ENCODE assay signal across 1 cellular context in the genomic region with DNA sequence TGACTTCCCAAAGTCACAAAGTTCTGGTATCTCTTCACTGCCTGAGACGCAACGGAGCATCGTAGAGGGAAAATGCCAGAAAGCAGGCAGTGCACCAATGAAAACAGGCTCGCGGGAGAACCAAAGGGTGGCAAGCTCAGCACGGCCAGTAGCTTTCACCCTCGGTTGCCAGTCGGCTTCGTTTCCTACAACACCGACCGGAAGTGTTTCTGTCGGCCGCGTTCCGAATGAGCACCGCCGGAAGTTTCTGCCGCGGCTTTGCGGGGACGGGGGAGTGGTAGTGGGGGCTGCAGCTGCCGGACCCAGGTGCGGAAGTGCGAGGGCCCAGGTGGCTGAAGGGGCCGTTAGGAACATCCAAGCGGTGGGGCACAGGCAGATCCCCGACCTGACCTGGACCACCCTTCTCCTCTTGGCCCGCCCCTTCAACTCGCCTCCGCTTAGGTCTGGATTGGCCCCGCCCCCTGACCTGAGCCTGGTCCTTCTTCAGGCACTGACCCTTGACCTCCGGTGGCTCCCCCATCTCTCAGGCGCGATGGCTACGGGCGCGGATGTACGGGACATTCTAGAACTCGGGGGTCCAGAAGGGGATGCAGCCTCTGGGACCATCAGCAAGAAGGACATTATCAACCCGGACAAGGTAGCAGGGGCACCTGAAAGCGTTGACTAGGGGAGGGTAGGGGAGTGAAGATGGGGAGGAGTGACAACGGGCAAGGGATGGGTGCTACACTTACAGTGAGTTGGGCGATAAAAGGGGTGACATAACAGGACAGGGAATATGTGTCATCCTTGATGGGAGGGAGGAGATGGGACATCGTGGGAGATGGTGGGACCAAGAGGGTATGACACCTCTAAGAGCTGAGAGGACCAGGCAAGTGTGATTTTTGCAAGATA.
TF ChIP-seq lines count a peak whose summit lies in the region.

A gene with protein sequence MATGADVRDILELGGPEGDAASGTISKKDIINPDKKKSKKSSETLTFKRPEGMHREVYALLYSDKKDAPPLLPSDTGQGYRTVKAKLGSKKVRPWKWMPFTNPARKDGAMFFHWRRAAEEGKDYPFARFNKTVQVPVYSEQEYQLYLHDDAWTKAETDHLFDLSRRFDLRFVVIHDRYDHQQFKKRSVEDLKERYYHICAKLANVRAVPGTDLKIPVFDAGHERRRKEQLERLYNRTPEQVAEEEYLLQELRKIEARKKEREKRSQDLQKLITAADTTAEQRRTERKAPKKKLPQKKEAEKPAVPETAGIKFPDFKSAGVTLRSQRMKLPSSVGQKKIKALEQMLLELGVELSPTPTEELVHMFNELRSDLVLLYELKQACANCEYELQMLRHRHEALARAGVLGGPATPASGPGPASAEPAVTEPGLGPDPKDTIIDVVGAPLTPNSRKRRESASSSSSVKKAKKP (plus strand): TSS at position 250 of the 891 bp plus-strand sequence. CDS start 283 bp downstream, at position 533.

TF ChIP-seq in HEK293, 187 proteins besides CTCF, POLR2A, EP300 and RAD21 (continued from another document):
- TF ChIP-seq, protein P1, sequence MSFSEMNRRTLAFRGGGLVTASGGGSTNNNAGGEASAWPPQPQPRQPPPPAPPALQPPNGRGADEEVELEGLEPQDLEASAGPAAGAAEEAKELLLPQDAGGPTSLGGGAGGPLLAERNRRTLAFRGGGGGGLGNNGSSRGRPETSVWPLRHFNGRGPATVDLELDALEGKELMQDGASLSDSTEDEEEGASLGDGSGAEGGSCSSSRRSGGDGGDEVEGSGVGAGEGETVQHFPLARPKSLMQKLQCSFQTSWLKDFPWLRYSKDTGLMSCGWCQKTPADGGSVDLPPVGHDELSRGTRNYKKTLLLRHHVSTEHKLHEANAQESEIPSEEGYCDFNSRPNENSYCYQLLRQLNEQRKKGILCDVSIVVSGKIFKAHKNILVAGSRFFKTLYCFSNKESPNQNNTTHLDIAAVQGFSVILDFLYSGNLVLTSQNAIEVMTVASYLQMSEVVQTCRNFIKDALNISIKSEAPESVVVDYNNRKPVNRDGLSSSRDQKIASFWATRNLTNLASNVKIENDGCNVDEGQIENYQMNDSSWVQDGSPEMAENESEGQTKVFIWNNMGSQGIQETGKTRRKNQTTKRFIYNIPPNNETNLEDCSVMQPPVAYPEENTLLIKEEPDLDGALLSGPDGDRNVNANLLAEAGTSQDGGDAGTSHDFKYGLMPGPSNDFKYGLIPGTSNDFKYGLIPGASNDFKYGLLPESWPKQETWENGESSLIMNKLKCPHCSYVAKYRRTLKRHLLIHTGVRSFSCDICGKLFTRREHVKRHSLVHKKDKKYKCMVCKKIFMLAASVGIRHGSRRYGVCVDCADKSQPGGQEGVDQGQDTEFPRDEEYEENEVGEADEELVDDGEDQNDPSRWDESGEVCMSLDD (tag by site-specific recombination; IDR thresholded peaks at IDR 0.05) = peak; percentile 71; the same call in 1 of the 2 replicates
- no peak for TF ChIP-seq ZNF354C (tag by site-specific recombination; IDR thresholded peaks at IDR 0.05; ENCODE audit: borderline replicate concordance, low read depth)
- no peak for TF ChIP-seq ZNF211 (tag by site-specific recombination; IDR thresholded peaks at IDR 0.05; ENCODE audit: low read depth)
- TF ChIP-seq ZNF404 (tag by site-specific recombination; IDR thresholded peaks at IDR 0.05) = no peak
- TF ChIP-seq, protein P2, sequence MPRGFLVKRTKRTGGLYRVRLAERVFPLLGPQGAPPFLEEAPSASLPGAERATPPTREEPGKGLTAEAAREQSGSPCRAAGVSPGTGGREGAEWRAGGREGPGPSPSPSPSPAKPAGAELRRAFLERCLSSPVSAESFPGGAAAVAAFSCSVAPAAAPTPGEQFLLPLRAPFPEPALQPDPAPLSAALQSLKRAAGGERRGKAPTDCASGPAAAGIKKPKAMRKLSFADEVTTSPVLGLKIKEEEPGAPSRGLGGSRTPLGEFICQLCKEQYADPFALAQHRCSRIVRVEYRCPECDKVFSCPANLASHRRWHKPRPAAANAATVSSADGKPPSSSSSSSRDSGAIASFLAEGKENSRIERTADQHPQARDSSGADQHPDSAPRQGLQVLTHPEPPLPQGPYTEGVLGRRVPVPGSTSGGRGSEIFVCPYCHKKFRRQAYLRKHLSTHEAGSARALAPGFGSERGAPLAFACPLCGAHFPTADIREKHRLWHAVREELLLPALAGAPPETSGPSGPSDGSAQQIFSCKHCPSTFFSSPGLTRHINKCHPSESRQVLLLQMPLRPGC (tag by site-specific recombination; IDR thresholded peaks at IDR 0.05) = peak; percentile 96
- no peak; the same call in 1 of the 2 replicates for TF ChIP-seq ZNF670 (tag by site-specific recombination; IDR thresholded peaks at IDR 0.05; ENCODE audit: low read depth)
- peak; percentile 88 for TF ChIP-seq ZNF629 (tag by site-specific recombination; IDR thresholded peaks at IDR 0.05)
- TF ChIP-seq ZNF433 (tag by site-specific recombination; IDR thresholded peaks at IDR 0.05; ENCODE audit: low read depth) = no peak
- TF ChIP-seq ZBTB20 (tag by site-specific recombination; IDR thresholded peaks at IDR 0.05) = peak; percentile 55; the same call in 1 of the 2 replicates
- no peak for TF ChIP-seq ZNF248 (tag by site-specific recombination; IDR thresholded peaks at IDR 0.05)
- 0 out of 2 replicates have a peak, but pooled peaks have one; percentile 48 for TF ChIP-seq ZNF221 (tag by site-specific recombination; IDR thresholded peaks at IDR 0.05; ENCODE audit: borderline replicate concordance)
- TF ChIP-seq SCRT2 (tag by site-specific recombination; IDR thresholded peaks at IDR 0.05) = peak; percentile 52; the same call in 1 of the 2 replicates
- TF ChIP-seq ZNF114 (tag by site-specific recombination; IDR thresholded peaks at IDR 0.05) = no peak
- TF ChIP-seq ZNF768 (tag by site-specific recombination; IDR thresholded peaks at IDR 0.05) = 0 out of 2 replicates have a peak, but pooled peaks have one; percentile 50
- TF ChIP-seq ZNF426 (tag by site-specific recombination; IDR thresholded peaks at IDR 0.05) = no peak
- no peak for TF ChIP-seq ZNF140 (tag by site-specific recombination; IDR thresholded peaks at IDR 0.05)
- no peak for TF ChIP-seq ZNF571 (tag by site-specific recombination; IDR thresholded peaks at IDR 0.05)
- peak; percentile 99 for TF ChIP-seq ZNF2 (tag by site-specific recombination; IDR thresholded peaks at IDR 0.05)
- no peak for TF ChIP-seq ZNF544 (tag by site-specific recombination; IDR thresholded peaks at IDR 0.05)
- TF ChIP-seq ZNF169 (tag by site-specific recombination; IDR thresholded peaks at IDR 0.05) = no peak
- TF ChIP-seq MYNN (tag by site-specific recombination; IDR thresholded peaks at IDR 0.05; ENCODE audit: borderline replicate concordance) = peak; percentile 63; the same call in 1 of the 2 replicates
- peak; percentile 65; the same call in 1 of the 2 replicates for TF ChIP-seq ZNF677 (tag by site-specific recombination; IDR thresholded peaks at IDR 0.05)
- TF ChIP-seq ZNF335 (tag by site-specific recombination; conservative IDR thresholded peaks at IDR 0.05) = peak; percentile 99
- no peak for TF ChIP-seq ZNF138 (tag by site-specific recombination; IDR thresholded peaks at IDR 0.05; ENCODE audit: borderline replicate concordance)
- TF ChIP-seq REPIN1 (tag by site-specific recombination; IDR thresholded peaks at IDR 0.05; ENCODE audit: low read depth) = peak; percentile 98
- peak; percentile 91 for TF ChIP-seq SP3 (tag by site-specific recombination; IDR thresholded peaks at IDR 0.05)
- TF ChIP-seq SP2 (tag by site-specific recombination; IDR thresholded peaks at IDR 0.05) = peak; percentile 84
- peak; percentile 90 for TF ChIP-seq ZBTB7A (tag by site-specific recombination; IDR thresholded peaks at IDR 0.05; ENCODE audit: low read depth)
- TF ChIP-seq, protein P3, sequence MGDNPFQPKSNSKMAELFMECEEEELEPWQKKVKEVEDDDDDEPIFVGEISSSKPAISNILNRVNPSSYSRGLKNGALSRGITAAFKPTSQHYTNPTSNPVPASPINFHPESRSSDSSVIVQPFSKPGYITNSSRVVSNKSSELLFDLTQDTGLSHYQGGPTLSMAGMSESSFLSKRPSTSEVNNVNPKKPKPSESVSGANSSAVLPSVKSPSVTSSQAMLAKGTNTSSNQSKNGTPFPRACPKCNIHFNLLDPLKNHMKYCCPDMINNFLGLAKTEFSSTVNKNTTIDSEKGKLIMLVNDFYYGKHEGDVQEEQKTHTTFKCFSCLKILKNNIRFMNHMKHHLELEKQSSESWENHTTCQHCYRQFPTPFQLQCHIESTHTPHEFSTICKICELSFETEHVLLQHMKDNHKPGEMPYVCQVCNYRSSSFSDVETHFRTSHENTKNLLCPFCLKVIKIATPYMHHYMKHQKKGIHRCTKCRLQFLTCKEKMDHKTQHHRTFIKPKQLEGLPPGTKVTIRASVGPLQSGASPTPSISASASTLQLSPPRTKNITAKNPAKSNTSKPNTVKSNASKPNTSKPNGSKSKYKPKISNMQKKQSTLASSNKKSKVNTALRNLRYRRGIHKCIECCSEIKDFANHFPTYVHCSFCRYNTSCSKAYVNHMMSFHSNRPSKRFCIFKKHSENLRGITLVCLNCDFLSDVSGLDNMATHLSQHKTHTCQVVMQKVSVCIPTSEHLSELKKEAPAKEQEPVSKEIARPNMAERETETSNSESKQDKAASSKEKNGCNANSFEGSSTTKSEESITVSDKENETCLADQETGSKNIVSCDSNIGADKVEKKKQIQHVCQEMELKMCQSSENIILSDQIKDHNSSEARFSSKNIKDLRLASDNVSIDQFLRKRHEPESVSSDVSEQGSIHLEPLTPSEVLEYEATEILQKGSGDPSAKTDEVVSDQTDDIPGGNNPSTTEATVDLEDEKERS (tag by site-specific recombination; IDR thresholded peaks at IDR 0.05) = peak; percentile 90; the same call in 1 of the 2 replicates
- TF ChIP-seq, protein P4, sequence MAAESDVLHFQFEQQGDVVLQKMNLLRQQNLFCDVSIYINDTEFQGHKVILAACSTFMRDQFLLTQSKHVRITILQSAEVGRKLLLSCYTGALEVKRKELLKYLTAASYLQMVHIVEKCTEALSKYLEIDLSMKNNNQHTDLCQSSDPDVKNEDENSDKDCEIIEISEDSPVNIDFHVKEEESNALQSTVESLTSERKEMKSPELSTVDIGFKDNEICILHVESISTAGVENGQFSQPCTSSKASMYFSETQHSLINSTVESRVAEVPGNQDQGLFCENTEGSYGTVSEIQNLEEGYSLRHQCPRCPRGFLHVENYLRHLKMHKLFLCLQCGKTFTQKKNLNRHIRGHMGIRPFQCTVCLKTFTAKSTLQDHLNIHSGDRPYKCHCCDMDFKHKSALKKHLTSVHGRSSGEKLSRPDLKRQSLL (tag by site-specific recombination; IDR thresholded peaks at IDR 0.05) = peak; percentile 85
- TF ChIP-seq ZNF174 (tag by site-specific recombination; IDR thresholded peaks at IDR 0.05) = no peak
- TF ChIP-seq ZNF785 (tag by site-specific recombination; IDR thresholded peaks at IDR 0.05) = peak; percentile 89; the same call in 1 of the 2 replicates
- TF ChIP-seq ZEB2 (tag by site-specific recombination; IDR thresholded peaks at IDR 0.05) = peak; percentile 88
- TF ChIP-seq, protein P5, sequence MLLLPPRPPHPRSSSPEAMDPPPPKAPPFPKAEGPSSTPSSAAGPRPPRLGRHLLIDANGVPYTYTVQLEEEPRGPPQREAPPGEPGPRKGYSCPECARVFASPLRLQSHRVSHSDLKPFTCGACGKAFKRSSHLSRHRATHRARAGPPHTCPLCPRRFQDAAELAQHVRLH (tag by site-specific recombination; IDR thresholded peaks at IDR 0.05) = peak; percentile 97
- no peak for TF ChIP-seq ZNF837 (tag by site-specific recombination; IDR thresholded peaks at IDR 0.05)
- no peak for TF ChIP-seq ZNF202 (tag by site-specific recombination; IDR thresholded peaks at IDR 0.05; ENCODE audit: borderline replicate concordance)
- TF ChIP-seq, protein P6, sequence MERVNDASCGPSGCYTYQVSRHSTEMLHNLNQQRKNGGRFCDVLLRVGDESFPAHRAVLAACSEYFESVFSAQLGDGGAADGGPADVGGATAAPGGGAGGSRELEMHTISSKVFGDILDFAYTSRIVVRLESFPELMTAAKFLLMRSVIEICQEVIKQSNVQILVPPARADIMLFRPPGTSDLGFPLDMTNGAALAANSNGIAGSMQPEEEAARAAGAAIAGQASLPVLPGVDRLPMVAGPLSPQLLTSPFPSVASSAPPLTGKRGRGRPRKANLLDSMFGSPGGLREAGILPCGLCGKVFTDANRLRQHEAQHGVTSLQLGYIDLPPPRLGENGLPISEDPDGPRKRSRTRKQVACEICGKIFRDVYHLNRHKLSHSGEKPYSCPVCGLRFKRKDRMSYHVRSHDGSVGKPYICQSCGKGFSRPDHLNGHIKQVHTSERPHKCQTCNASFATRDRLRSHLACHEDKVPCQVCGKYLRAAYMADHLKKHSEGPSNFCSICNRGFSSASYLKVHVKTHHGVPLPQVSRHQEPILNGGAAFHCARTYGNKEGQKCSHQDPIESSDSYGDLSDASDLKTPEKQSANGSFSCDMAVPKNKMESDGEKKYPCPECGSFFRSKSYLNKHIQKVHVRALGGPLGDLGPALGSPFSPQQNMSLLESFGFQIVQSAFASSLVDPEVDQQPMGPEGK (tag by site-specific recombination; IDR thresholded peaks at IDR 0.05) = peak; percentile 96
- TF ChIP-seq ZNF600 (tag by site-specific recombination; IDR thresholded peaks at IDR 0.05) = peak; percentile 59; the same call in 1 of the 2 replicates
